Comparison of ENCODE assay signal across 15 cellular contexts in genomic region chr7:155921086-155921803, GRCh38.
A peak's percentile ranks its signal among the peaks of the same experiment; 100 is the strongest.
DNase-seq lines count a peak whose midpoint lies in the region; ATAC-seq, FAIRE-seq and TF ChIP-seq lines count a peak whose summit lies in the region.
"Had no signal": no experiment of that assay in that cellular context is flagged by ENCODE, and none has a peak within 500 bp of the region (broad histone marks: within the 10 kb centered on the region; RNA-seq: fewer than 3 reads in every experiment).

No MANE protein-coding gene starts in this region.

- POLR2A ChIA-PET in A549 (lab: Yijun Ruan, JAX) (no interaction called here), PC-9 (lab: Charles Lee; ENCODE audit: unreplicated experiment) (interaction anchor here (0.5 to 0.9 kb wide), 2 partner anchors 31 to 77 kb away, joined by 3 to 6 read pairs; no protein-coding TSS in a partner anchor)

- H3K27me3 ChIP-seq in PC-9 (ENCODE audit: insufficient read depth, low read depth) = no peaks in the 10 kb centered on the region
- H3K27me3 ChIP-seq: BLaER1 treated with 17β-estradiol and CSF1 and Interleukin-3, amounts not matched to agents 10 nM and 100 nM had no signal

- H3K9ac ChIP-seq in kidney (ENCODE audit: low read length in 2 of 2) = no peak overlapping the region
- H3K9ac ChIP-seq: BLaER1 treated with 17β-estradiol and CSF1 and Interleukin-3, amounts not matched to agents 10 nM and 100 nM had no signal

- peaks cover 41% of the 10 kb centered on the region for H3F3A ChIP-seq in PC-9 (ENCODE audit: insufficient read depth, low read depth)

- CTCF ChIA-PET in A549 (lab: Yijun Ruan, JAX) (interaction anchor here (0.8 to 1.5 kb wide), 6 partner anchors 10 to 113 kb away, joined by 3 to 7 read pairs (median 4); no protein-coding TSS in a partner anchor), PC-9 (lab: Charles Lee) (interaction anchor here (0.8 kb wide), 1 partner anchor 30 kb away, joined by 3 read pairs; no protein-coding TSS in a partner anchor)

- 94% methylated on average over 12 of the region's 12 CpGs for WGBS in A549 (ENCODE audit: missing lambda C conversion rate)

- no peaks in the 10 kb centered on the region for H3K36me3 ChIP-seq in PC-9 (ENCODE audit: low read depth)
- no peaks in the 10 kb centered on the region for H3K36me3 ChIP-seq in kidney (ENCODE audit: control insufficient read depth in 1 of 2, insufficient read depth in 2 of 2, low read length in 2 of 2)
- H3K36me3 ChIP-seq: BLaER1 treated with 17β-estradiol and CSF1 and Interleukin-3, amounts not matched to agents 10 nM and 100 nM had no signal

- H3K4me3 ChIP-seq in A549 (no peak overlapping the region), PC-9 (peak overlapping the region; percentile 48; the same call in 1 of the 2 replicates), kidney (ENCODE audit: low read length in 2 of 2) (no peak overlapping the region)
- H3K4me3 ChIP-seq: BLaER1 treated with 17β-estradiol and CSF1 and Interleukin-3, amounts not matched to agents 10 nM and 100 nM; SK-N-MC had no signal

- peak overlapping the region; percentile 90 to 93; a peak in 4 of 6 replicates for H3K27ac ChIP-seq in A549
- H3K27ac ChIP-seq in PC-9 = peak overlapping the region; percentile 91
- no peak overlapping the region for H3K27ac ChIP-seq in kidney (ENCODE audit: low read depth in 2 of 2, low read length in 2 of 2)
- H3K27ac ChIP-seq: BLaER1 treated with 17β-estradiol and CSF1 and Interleukin-3, amounts not matched to agents 10 nM and 100 nM; SK-N-MC had no signal

- no peaks in the 10 kb centered on the region for H4K20me1 ChIP-seq in PC-9 (ENCODE audit: insufficient read depth)
- H4K20me1 ChIP-seq: BLaER1 treated with 17β-estradiol and CSF1 and Interleukin-3, amounts not matched to agents 10 nM and 100 nM had no signal

- intact Hi-C loops in PC-9 (cut with micrococcal nuclease; ENCODE audit: unreplicated experiment) = no loop called here
- intact Hi-C loops in kidney (cut with DNase I) = no loop called here
- intact Hi-C loops in posterior vena cava (cut with DNase I) = no loop called here

- TF ChIP-seq CTCF in A549 (IDR thresholded peaks at IDR 0.05) (no peak), PC-9 (conservative IDR thresholded peaks at IDR 0.05) (no peak), kidney (IDR thresholded peaks at IDR 0.05; ENCODE audit: borderline replicate concordance, extremely low read depth, insufficient read depth) (no peak)

- no peaks in the 10 kb centered on the region for H3K79me2 ChIP-seq in PC-9 (ENCODE audit: low read depth)

- DNase-seq in A549 (ENCODE audit: low read depth in 1 of 2, low spot score in 1 of 2) (no peak), PC-9 (no peak), kidney (peak; percentile 55), posterior vena cava (ENCODE audit: low spot score) (peak; percentile 66), NCI-H1092 (lab: John Stamatoyannopoulos, UW) (no peak)
- DNase-seq: NCI-H187 treated with DMSO at 0.1 percent for 48 hours, NCI-H2171, NCI-H446, OCI-M1 had no signal

- no TSS peak for BruUV-seq in PC-9 (replicated peaks; lab: Mats Ljungman, UMichigan)

- TF ChIP-seq EP300 in A549 (IDR thresholded peaks at IDR 0.05) = no peak

- FAIRE-seq in A549 (lab: Jason Lieb, UNC) (no peak), kidney (lab: Jason Lieb, UNC) (no peak)
- FAIRE-seq: GM12892 had no signal

- H3K4me2 ChIP-seq in A549 = no peak overlapping the region
- peak overlapping the region; percentile 84 for H3K4me2 ChIP-seq in PC-9
- H3K4me2 ChIP-seq: BLaER1 treated with 17β-estradiol and CSF1 and Interleukin-3, amounts not matched to agents 10 nM and 100 nM had no signal

- no peak for TF ChIP-seq POLR2A in A549 (IDR thresholded peaks at IDR 0.05; ENCODE audit: low read length)

- peaks cover 39% of the 10 kb centered on the region for H3K4me1 ChIP-seq in A549
- peaks cover 61% of the 10 kb centered on the region for H3K4me1 ChIP-seq in PC-9 (replicated peaks; ENCODE audit: insufficient read depth)
- peaks cover 6 to 14% of the 10 kb centered on the region in 2 donors for H3K4me1 ChIP-seq in kidney (ENCODE audit: control insufficient read depth in 1 of 2, insufficient read depth in 1 of 2, low read depth in 1 of 2, low read length in 2 of 2)
- H3K4me1 ChIP-seq: BLaER1 treated with 17β-estradiol and CSF1 and Interleukin-3, amounts not matched to agents 10 nM and 100 nM had no signal

- no peaks in the 10 kb centered on the region for H3K9me2 ChIP-seq in PC-9 (ENCODE audit: insufficient read depth)

- no peak for ATAC-seq in A549
- no peak for ATAC-seq in HG03354 (IDR thresholded peaks at IDR 0.05; ENCODE audit: poor library complexity, severe bottlenecking, unreplicated experiment)
- ATAC-seq in esophagus mucosa = no peak
- ATAC-seq in HG03457 (IDR thresholded peaks at IDR 0.05; ENCODE audit: unreplicated experiment) = no peak

- 0 out of 2 replicates have a peak overlapping the region, but pooled peaks have one; percentile 63 for H2AFZ ChIP-seq in PC-9

- no peaks in the 10 kb centered on the region for H3K9me3 ChIP-seq in A549
- no peaks in the 10 kb centered on the region for H3K9me3 ChIP-seq in PC-9 (ENCODE audit: insufficient read depth, low read depth)
- no peaks in the 10 kb centered on the region for H3K9me3 ChIP-seq in kidney (ENCODE audit: control insufficient read depth in 1 of 2, low read length in 2 of 2)
- H3K9me3 ChIP-seq: BLaER1 treated with 17β-estradiol and CSF1 and Interleukin-3, amounts not matched to agents 10 nM and 100 nM had no signal

- TF ChIP-seq RAD21 in A549 (conservative IDR thresholded peaks at IDR 0.05 in 1 of 2, IDR thresholded peaks at IDR 0.05 in 1 of 2) = no peak

TF ChIP-seq in A549, 52 proteins besides CTCF, POLR2A, EP300 and RAD21:
- no peak for TF ChIP-seq PBX3 (IDR thresholded peaks at IDR 0.05)
- no peak for TF ChIP-seq SMC3 (IDR thresholded peaks at IDR 0.05)
- no peak for TF ChIP-seq CEBPB (IDR thresholded peaks at IDR 0.05)
- no peak for TF ChIP-seq CHD4 (IDR thresholded peaks at IDR 0.05; ENCODE audit: borderline replicate concordance)
- no peak for TF ChIP-seq SREBF2 (IDR thresholded peaks at IDR 0.05)
- TF ChIP-seq CBX8 (IDR thresholded peaks at IDR 0.05) = no peak
- no peak for TF ChIP-seq FOSL2 (IDR thresholded peaks at IDR 0.05)
- no peak for TF ChIP-seq FOSL2 (CRISPR knock-in tag; IDR thresholded peaks at IDR 0.05)

Comparison
In these comparisons a context has a peak if more than half of its experiments do, and no peak if none do; other contexts are left out.
1. DNase-seq: peak in kidney (single experiment) and posterior vena cava (single experiment); none in A549 (0 of 2), PC-9 (0 of 2) and NCI-H1092 (single experiment).
2. H3K27ac ChIP-seq: peak in A549 (2 of 2) and PC-9 (single experiment); none in kidney (0 of 2).